ENCODE assay signal across 11 cellular contexts in genomic region chr14:69501362-69501964, GRCh38. TPM values are rescaled to one million over a fixed set of nuclear protein-coding genes. Genes with fewer than 3 reads are reported as not detected.
DNase-seq lines count a peak whose midpoint lies in the region; ATAC-seq and TF ChIP-seq lines count a peak whose summit lies in the region.
"Had no signal": no experiment of that assay in that cellular context is flagged by ENCODE, and none has a peak within 500 bp of the region (broad histone marks: within the 10 kb centered on the region; RNA-seq: fewer than 3 reads in every experiment).

No MANE protein-coding gene starts in this region.

- H3K36me3 ChIP-seq in left lung (no peaks in the 10 kb centered on the region), upper lobe of right lung (no peaks in the 10 kb centered on the region), vagina (no peaks in the 10 kb centered on the region)

- TF ChIP-seq POLR2A in vagina (IDR thresholded peaks at IDR 0.05), result no peak

- peak; percentile 62 to 77 for DNase-seq in NCI-H2081 (lab: John Stamatoyannopoulos, UW)
- DNase-seq in NCI-H2081 treated with DMSO at 0.1 percent for 48 hours (lab: John Stamatoyannopoulos, UW), result no peak
- peak; percentile 22 to 48 for DNase-seq in cerebellar nuclear complex (lab: John Stamatoyannopoulos, UW)
- no peak for DNase-seq in left lung
- peak; percentile 67 for DNase-seq in upper lobe of right lung
- DNase-seq in vagina (ENCODE audit: extremely low spot score in 2 of 2), result no peak
- no peak for DNase-seq in stimulated activated CD4-positive, alpha-beta T cell treated with anti-CD3 and anti-CD28 coated beads, Interleukin-2, amount 100 ng/mL, for 24 hours
- DNase-seq: 8988T; stimulated activated naive B cell treated with anti-CD40 and anti-IgM and Interleukin-4, amounts not matched to agents 10 μg/mL and 1 μg/mL and 100 μg/mL, for 72 hours; T-helper 1 cell had no signal

- H3K4me3 ChIP-seq in left lung, result no peak overlapping the region
- H3K4me3 ChIP-seq in upper lobe of right lung, result no peak overlapping the region
- H3K4me3 ChIP-seq in vagina, result no peak overlapping the region

- H3K27ac ChIP-seq in left lung (no peak overlapping the region), upper lobe of right lung (no peak overlapping the region), vagina (no peak overlapping the region)

- no peaks in the 10 kb centered on the region for H3K27me3 ChIP-seq in left lung
- H3K27me3 ChIP-seq in upper lobe of right lung, result no peaks in the 10 kb centered on the region
- H3K27me3 ChIP-seq in vagina, result no peaks in the 10 kb centered on the region

- TF ChIP-seq CTCF in left lung (IDR thresholded peaks at IDR 0.05) (no peak), upper lobe of right lung (IDR thresholded peaks at IDR 0.05) (no peak), vagina (IDR thresholded peaks at IDR 0.05) (no peak)

- H3K4me1 ChIP-seq in left lung, result no peaks in the 10 kb centered on the region
- no peaks in the 10 kb centered on the region for H3K4me1 ChIP-seq in upper lobe of right lung
- peaks cover 7% of the 10 kb centered on the region for H3K4me1 ChIP-seq in vagina

- intact Hi-C loops in left lung (cut with DNase I) (no loop called here), upper lobe of right lung (cut with DNase I) (no loop called here), vagina (cut with DNase I) (no loop called here)

- ATAC-seq in left lung (peak; percentile 13), upper lobe of right lung (peak; percentile 17), GM18511 (IDR thresholded peaks at IDR 0.05; ENCODE audit: unreplicated experiment) (no peak)
- ATAC-seq: stimulated activated naive B cell treated with anti-CD40 and anti-IgM and Interleukin-4, amounts not matched to agents 10 μg/mL and 1 μg/mL and 100 μg/mL, for 72 hours had no signal

- H3K9me3 ChIP-seq in left lung (no peaks in the 10 kb centered on the region), upper lobe of right lung (no peaks in the 10 kb centered on the region), vagina (no peaks in the 10 kb centered on the region)

RNA-seq across cellular contexts. Expression of gene PLEKHD1, which starts 16.9 kb away (rescaled TPM):
- total RNA-seq in left lung (under 1 TPM; 0.16 to 0.61 TPM), upper lobe of right lung (0.41 TPM), vagina (not detected)

Comparison
In these comparisons a context has a peak if more than half of its experiments do, and no peak if none do; other contexts are left out.
1. DNase-seq: peak in NCI-H2081 (2 of 2), cerebellar nuclear complex (2 of 2) and upper lobe of right lung (single experiment); none in NCI-H2081 treated with DMSO at 0.1 percent for 48 hours (single experiment), left lung (0 of 2), vagina (0 of 2) and stimulated activated CD4-positive, alpha-beta T cell treated with anti-CD3 and anti-CD28 coated beads, Interleukin-2, amount 100 ng/mL, for 24 hours (0 of 2).